Comparison of ENCODE assay signal across 1 cellular context in the genomic region with DNA sequence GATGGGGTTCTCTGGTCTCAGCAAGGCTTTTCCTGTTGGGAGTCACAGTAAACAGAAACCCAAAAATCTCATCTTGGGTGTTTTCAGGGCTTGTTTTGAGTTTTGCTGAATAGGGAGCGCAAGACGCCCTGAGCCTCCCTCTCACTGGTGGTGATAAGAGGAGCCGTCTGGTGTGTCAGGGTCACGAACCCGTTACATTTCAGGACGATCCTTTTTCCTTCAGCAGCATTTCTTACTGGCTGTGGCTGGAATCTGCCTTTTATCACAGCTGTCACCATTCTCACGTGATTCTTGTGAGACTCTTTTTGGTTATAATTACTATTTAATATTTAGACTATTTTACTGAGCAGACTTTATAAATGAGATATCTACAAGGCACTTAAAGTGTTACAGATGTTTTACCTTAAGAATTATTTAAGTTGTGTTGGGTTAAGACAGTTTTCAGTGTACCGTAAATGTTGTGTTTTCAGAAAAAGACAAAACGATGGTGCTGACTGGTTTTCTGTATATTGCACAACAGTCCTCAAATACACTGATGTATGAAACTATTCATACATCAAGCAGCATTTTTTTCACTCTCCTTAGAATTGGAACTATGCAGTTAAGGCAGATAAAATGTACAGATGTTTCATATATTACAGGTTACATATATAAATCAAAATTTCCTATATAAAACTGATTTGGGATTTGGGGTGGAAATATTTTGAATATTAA.
A peak's percentile ranks its signal among the peaks of the same experiment; 100 is the strongest.
TF ChIP-seq lines count a peak whose summit lies in the region.

No MANE protein-coding gene starts in this region.

TF ChIP-seq in IMR-90, 13 proteins besides CTCF, POLR2A, EP300 and RAD21:
- no peak for TF ChIP-seq NFE2L2 (IDR thresholded peaks at IDR 0.05; ENCODE audit: low read depth, low read length)
- TF ChIP-seq, protein P1, sequence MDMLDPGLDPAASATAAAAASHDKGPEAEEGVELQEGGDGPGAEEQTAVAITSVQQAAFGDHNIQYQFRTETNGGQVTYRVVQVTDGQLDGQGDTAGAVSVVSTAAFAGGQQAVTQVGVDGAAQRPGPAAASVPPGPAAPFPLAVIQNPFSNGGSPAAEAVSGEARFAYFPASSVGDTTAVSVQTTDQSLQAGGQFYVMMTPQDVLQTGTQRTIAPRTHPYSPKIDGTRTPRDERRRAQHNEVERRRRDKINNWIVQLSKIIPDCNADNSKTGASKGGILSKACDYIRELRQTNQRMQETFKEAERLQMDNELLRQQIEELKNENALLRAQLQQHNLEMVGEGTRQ (IDR thresholded peaks at IDR 0.05; ENCODE audit: low read depth, low read length) = no peak
- TF ChIP-seq BHLHE40 (IDR thresholded peaks at IDR 0.05; ENCODE audit: low read depth, low read length) = no peak
- peak; percentile 90 for TF ChIP-seq CEBPB (IDR thresholded peaks at IDR 0.05; ENCODE audit: low read depth, low read length)
